10 cellular contexts compared by ENCODE assay signal in the genomic region with DNA sequence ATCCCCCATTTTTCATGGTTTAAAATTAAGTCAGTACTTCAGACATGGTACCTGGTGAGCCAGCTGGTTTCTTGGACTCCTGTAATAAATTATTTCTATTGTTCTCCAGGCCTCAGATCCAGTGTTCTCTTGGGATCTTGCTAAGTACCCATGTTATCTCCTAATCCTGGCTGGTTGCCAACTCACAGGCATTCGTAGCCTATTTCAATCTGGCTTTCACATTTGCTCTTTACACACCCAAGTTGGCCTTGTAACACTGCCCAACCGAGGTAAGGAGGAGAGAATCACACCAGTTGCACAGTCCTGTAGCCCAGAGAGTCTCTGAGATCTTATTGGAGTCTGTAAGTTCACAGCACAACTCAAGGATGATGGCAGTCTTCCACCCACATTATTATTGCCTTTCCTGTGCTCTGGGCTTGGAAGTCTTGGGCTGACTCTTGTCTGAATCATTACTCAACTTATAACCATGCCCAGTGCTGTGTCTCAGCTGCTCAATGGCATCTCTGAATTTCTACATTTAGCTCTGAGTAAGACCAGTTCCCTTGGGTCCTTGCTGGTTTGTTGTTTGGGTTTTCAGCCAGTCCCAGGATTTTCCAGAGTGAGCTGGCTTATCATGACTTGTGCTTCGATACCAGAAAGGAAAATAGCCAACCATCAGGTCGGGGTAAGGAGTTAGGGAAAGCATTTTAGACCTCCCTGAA.
DNase-seq lines count a peak whose midpoint lies in the region; ATAC-seq and TF ChIP-seq lines count a peak whose summit lies in the region.
"Had no signal": no experiment of that assay in that cellular context is flagged by ENCODE, and none has a peak within 500 bp of the region (broad histone marks: within the 10 kb centered on the region; RNA-seq: fewer than 3 reads in every experiment).

No MANE protein-coding gene starts in this region.

- TF ChIP-seq RAD21 in SK-N-SH (IDR thresholded peaks at IDR 0.05; ENCODE audit: low read length), result no peak

- CTCF ChIA-PET in A673 (lab: Charles Lee) (no interaction called here), SK-N-SH (lab: Yijun Ruan, JAX) (no interaction called here)
- CTCF ChIA-PET in CD4-positive, alpha-beta T cell (lab: Charles Lee), result no interaction called here

- peaks cover 3 to 7% of the 10 kb centered on the region in 2 experiments; a peak in 2 of 4 replicates for H3K4me1 Mint-ChIP-seq in H9
- peaks cover 4% of the 10 kb centered on the region for H3K4me1 Mint-ChIP-seq in CD4-positive, alpha-beta T cell (ENCODE audit: low read depth)
- peaks cover 0 to 3% of the 10 kb centered on the region in 2 donors for H3K4me1 Mint-ChIP-seq in effector memory CD8-positive, alpha-beta T cell (ENCODE audit: low read depth in 2 of 2)

- peak; percentile 53 for DNase-seq in A673 (ENCODE audit: low spot score)
- no peak for DNase-seq in H9
- peak; percentile 25 for DNase-seq in SK-N-SH
- DNase-seq in cardiac muscle cell (ENCODE audit: low read depth in 1 of 2, low spot score in 1 of 2), result peak; percentile 35 to 95
- no peak for DNase-seq in CD4-positive, alpha-beta T cell
- DNase-seq in effector memory CD8-positive, alpha-beta T cell, result no peak
- no peak for DNase-seq in activated CD4-positive, alpha-beta T cell treated with anti-CD3 and anti-CD28 coated beads for 48 hours
- DNase-seq: activated naive CD4-positive, alpha-beta T cell treated with anti-CD3 and anti-CD28 coated beads for 36 hours; mucosa of descending colon had no signal

- H4K8ac ChIP-seq in H9 (replicated peaks; ENCODE audit: insufficient read length, low read depth, low read length), result peak overlapping the region; percentile 67

- H3K9me2 ChIP-seq in SK-N-SH, result no peaks in the 10 kb centered on the region

- H3K14ac ChIP-seq in H9 (ENCODE audit: insufficient read depth, low read length), result no peak overlapping the region

- POLR2A ChIA-PET in A673 (lab: Charles Lee; ENCODE audit: low non-redundant PET) (no interaction called here), SK-N-SH (lab: Yijun Ruan, JAX) (no interaction called here)
- POLR2A ChIA-PET in CD4-positive, alpha-beta T cell (lab: Charles Lee), result no interaction called here

- H3K79me1 ChIP-seq in H9 (ENCODE audit: insufficient read depth, low read depth, low read length, poor library complexity, severe bottlenecking), result no peaks in the 10 kb centered on the region

- no peak overlapping the region for H3K27ac ChIP-seq in A673 (ENCODE audit: low read depth, low read length, poor library complexity, severe bottlenecking)
- H3K27ac ChIP-seq in H9 (ENCODE audit: insufficient read length, low read depth, low read length), result no peak overlapping the region
- peak overlapping the region in 1 of 2 experiments; percentile 89 for H3K27ac ChIP-seq in SK-N-SH (ENCODE audit: low read depth in 2 of 2, low read length in 1 of 2)
- H3K27ac ChIP-seq in cardiac muscle cell, result no peak overlapping the region
- no peak overlapping the region for H3K27ac ChIP-seq in CD4-positive, alpha-beta T cell (ENCODE audit: low read depth, low read length)

- ATAC-seq in GM21367 (IDR thresholded peaks at IDR 0.05; ENCODE audit: unreplicated experiment), result no peak
- ATAC-seq in CD4-positive, alpha-beta T cell (ENCODE audit: poor library complexity), result no peak
- ATAC-seq in effector memory CD8-positive, alpha-beta T cell (replicated peaks), result no peak
- ATAC-seq: mucosa of descending colon had no signal

- H2BK15ac ChIP-seq in H9 (ENCODE audit: low read depth, low read length), result no peak overlapping the region

- H2AK5ac ChIP-seq in H9 (ENCODE audit: insufficient read length, low read length), result no peak overlapping the region

- H3K27ac Mint-ChIP-seq in H9, result no peak overlapping the region
- H3K27ac Mint-ChIP-seq in CD4-positive, alpha-beta T cell, result no peak overlapping the region
- no peak overlapping the region for H3K27ac Mint-ChIP-seq in effector memory CD8-positive, alpha-beta T cell
- H3K27ac Mint-ChIP-seq: activated naive CD4-positive, alpha-beta T cell treated with anti-CD3 and anti-CD28 coated beads for 36 hours had no signal

- H2BK120ac ChIP-seq in H9 (ENCODE audit: low read depth, low read length, poor library complexity, severe bottlenecking), result no peak overlapping the region

- H3K4me3 Mint-ChIP-seq in H9, result no peak overlapping the region
- H3K4me3 Mint-ChIP-seq in CD4-positive, alpha-beta T cell, result no peak overlapping the region
- no peak overlapping the region for H3K4me3 Mint-ChIP-seq in effector memory CD8-positive, alpha-beta T cell
- H3K4me3 Mint-ChIP-seq: activated naive CD4-positive, alpha-beta T cell treated with anti-CD3 and anti-CD28 coated beads for 36 hours had no signal

- no peak overlapping the region for H4K91ac ChIP-seq in H9 (ENCODE audit: insufficient read length, low read depth, low read length)

- no peak overlapping the region for H3K4me3 ChIP-seq in A673 (ENCODE audit: low read depth, low read length, poor library complexity, severe bottlenecking)
- H3K4me3 ChIP-seq in SK-N-SH (ENCODE audit: low read depth in 2 of 2, low read length in 1 of 2), result peak overlapping the region in 1 of 2 experiments; percentile 2; a peak in 1 of 4 replicates
- H3K4me3 ChIP-seq in cardiac muscle cell, result no peak overlapping the region
- H3K4me3 ChIP-seq: mucosa of descending colon had no signal

- no peak overlapping the region for H3K56ac ChIP-seq in H9 (ENCODE audit: insufficient read length, low read depth, low read length)

- peak; percentile 8 to 59; a peak in 1 of 4 replicates for TF ChIP-seq EP300 in SK-N-SH (IDR thresholded peaks at IDR 0.05; ENCODE audit: borderline replicate concordance in 1 of 2, low read depth in 1 of 2, low read length in 1 of 2)

- H3K9ac ChIP-seq in H9 (ENCODE audit: extremely low read depth, insufficient read length, low read length), result no peak overlapping the region
- peak overlapping the region; percentile 48; the same call in 1 of the 2 replicates for H3K9ac ChIP-seq in SK-N-SH

- H3K4me2 ChIP-seq in H9 (ENCODE audit: insufficient read depth, insufficient read length, low read length) (no peak overlapping the region), SK-N-SH (peak overlapping the region; percentile 57)

- no peaks in the 10 kb centered on the region for H3K27me3 ChIP-seq in A673 (replicated peaks; ENCODE audit: insufficient read depth, low read depth, low read length, poor library complexity)
- no peaks in the 10 kb centered on the region for H3K27me3 ChIP-seq in H9 (ENCODE audit: insufficient read depth, low read length)
- H3K27me3 ChIP-seq in SK-N-SH (ENCODE audit: insufficient read depth), result no peaks in the 10 kb centered on the region
- H3K27me3 ChIP-seq in cardiac muscle cell, result no peaks in the 10 kb centered on the region
- no peaks in the 10 kb centered on the region for H3K27me3 ChIP-seq in CD4-positive, alpha-beta T cell (ENCODE audit: control insufficient read depth, insufficient read depth, low read length)

- peak overlapping the region; percentile 53 for H3T11ph ChIP-seq in H9 (ENCODE audit: low read length)

- H2AFZ ChIP-seq in H9 (ENCODE audit: low read length), result peak overlapping the region; percentile 56
- H2AFZ ChIP-seq in SK-N-SH (ENCODE audit: low read depth), result peak overlapping the region; percentile 73; the same call in 1 of the 2 replicates

- no peak overlapping the region for H2BK12ac ChIP-seq in H9 (ENCODE audit: insufficient read length, low read depth, low read length)

- intact Hi-C loops in A673 (cut with micrococcal nuclease; ENCODE audit: unreplicated experiment), result no loop called here
- intact Hi-C loops in CD4-positive, alpha-beta T cell (cut with DNase I, micrococcal nuclease), result no loop called here

- no peak overlapping the region for H3K4ac ChIP-seq in H9 (ENCODE audit: low read depth, low read length)

- H3K23me2 ChIP-seq in H9 (ENCODE audit: insufficient read length, low read depth, low read length, poor library complexity, severe bottlenecking), result no peaks in the 10 kb centered on the region

- peaks cover 3 to 5% of the 10 kb centered on the region in 2 experiments; a peak in 1 of 5 replicates for H3K9me3 Mint-ChIP-seq in H9
- H3K9me3 Mint-ChIP-seq in CD4-positive, alpha-beta T cell, result no peaks in the 10 kb centered on the region
- H3K9me3 Mint-ChIP-seq in effector memory CD8-positive, alpha-beta T cell, result no peaks in the 10 kb centered on the region
- H3K9me3 Mint-ChIP-seq: activated naive CD4-positive, alpha-beta T cell treated with anti-CD3 and anti-CD28 coated beads for 36 hours had no signal

- no peak overlapping the region for H3K23ac ChIP-seq in H9 (ENCODE audit: insufficient read length, low read depth, low read length)

- no peak overlapping the region for H2BK5ac ChIP-seq in H9 (ENCODE audit: insufficient read length, low read length)

- BruUV-seq in A673 (replicated peaks; lab: Mats Ljungman, UMichigan), result no TSS peak

- H3K9me3 ChIP-seq in A673 (ENCODE audit: low read depth, low read length, poor library complexity, severe bottlenecking) (no peaks in the 10 kb centered on the region), H9 (ENCODE audit: control insufficient read depth, low read depth, low read length) (no peaks in the 10 kb centered on the region), SK-N-SH (no peaks in the 10 kb centered on the region), cardiac muscle cell (ENCODE audit: low read depth) (no peaks in the 10 kb centered on the region)
- H3K9me3 ChIP-seq in CD4-positive, alpha-beta T cell (ENCODE audit: control insufficient read depth, low read length), result no peaks in the 10 kb centered on the region
- H3K9me3 ChIP-seq: mucosa of descending colon had no signal

- H3K27me3 Mint-ChIP-seq in H9 (ENCODE audit: low read depth), result no peaks in the 10 kb centered on the region
- H3K27me3 Mint-ChIP-seq in CD4-positive, alpha-beta T cell, result no peaks in the 10 kb centered on the region
- no peaks in the 10 kb centered on the region for H3K27me3 Mint-ChIP-seq in effector memory CD8-positive, alpha-beta T cell

- H2BK20ac ChIP-seq in H9 (ENCODE audit: low read depth, low read length, poor library complexity, severe bottlenecking), result no peak overlapping the region

- peaks cover 36% of the 10 kb centered on the region for H3F3A ChIP-seq in SK-N-SH (replicated peaks; ENCODE audit: insufficient read depth)

- no peak overlapping the region for H3K18ac ChIP-seq in H9 (ENCODE audit: insufficient read length, low read depth, low read length)

- peak overlapping the region; percentile 53 for H4K5ac ChIP-seq in H9 (ENCODE audit: insufficient read length, low read depth, low read length)

- H3K36me3 Mint-ChIP-seq in H9 (ENCODE audit: insufficient read depth in 1 of 3, low read depth in 3 of 3), result peaks cover 0 to 9% (median 5%) of the 10 kb centered on the region in 3 experiments; a peak in 4 of 7 replicates
- no peaks in the 10 kb centered on the region for H3K36me3 Mint-ChIP-seq in CD4-positive, alpha-beta T cell (ENCODE audit: low read depth)
- peaks cover 4% of the 10 kb centered on the region for H3K36me3 Mint-ChIP-seq in effector memory CD8-positive, alpha-beta T cell (ENCODE audit: insufficient read depth)

- no peak for TF ChIP-seq CTCF in A673 (conservative IDR thresholded peaks at IDR 0.05; ENCODE audit: low read depth, low read length)
- TF ChIP-seq CTCF in H9 (conservative IDR thresholded peaks at IDR 0.05), result no peak
- TF ChIP-seq CTCF in SK-N-SH (IDR thresholded peaks at IDR 0.05), result no peak
- no peak for TF ChIP-seq CTCF in cardiac muscle cell (IDR thresholded peaks at IDR 0.05; ENCODE audit: low read depth, low read length)
- no peak for TF ChIP-seq CTCF in CD4-positive, alpha-beta T cell (IDR thresholded peaks at IDR 0.05)

- no peaks in the 10 kb centered on the region for H3K36me3 ChIP-seq in A673 (ENCODE audit: insufficient read depth, low read length, poor library complexity, severe bottlenecking)
- no peaks in the 10 kb centered on the region for H3K36me3 ChIP-seq in SK-N-SH (replicated peaks in 1 of 2; ENCODE audit: control insufficient read depth in 1 of 2, insufficient read depth in 2 of 2, low read length in 1 of 2)
- H3K36me3 ChIP-seq in cardiac muscle cell, result no peaks in the 10 kb centered on the region

- H3K79me2 ChIP-seq in H9 (ENCODE audit: insufficient read depth, low read length) (no peaks in the 10 kb centered on the region), SK-N-SH (ENCODE audit: insufficient read depth) (no peaks in the 10 kb centered on the region)

- H3K4me1 ChIP-seq in A673 (ENCODE audit: insufficient read depth, low read length, poor library complexity, severe bottlenecking), result peaks cover 4% of the 10 kb centered on the region
- no peaks in the 10 kb centered on the region for H3K4me1 ChIP-seq in H9 (ENCODE audit: insufficient read depth, low read length)
- peaks cover 6 to 16% of the 10 kb centered on the region in 2 experiments for H3K4me1 ChIP-seq in SK-N-SH (ENCODE audit: control insufficient read depth in 1 of 2, insufficient read depth in 2 of 2, low read depth in 1 of 2, low read length in 1 of 2)
- no peaks in the 10 kb centered on the region for H3K4me1 ChIP-seq in cardiac muscle cell (ENCODE audit: low read depth)

- H4K20me1 ChIP-seq in H9 (ENCODE audit: control insufficient read depth, insufficient read depth, insufficient read length) (no peaks in the 10 kb centered on the region), SK-N-SH (ENCODE audit: insufficient read depth) (no peaks in the 10 kb centered on the region)

- WGBS in H9 (ENCODE audit: extremely low coverage, insufficient read length, low lambda C conversion rate), result no CpG with 5 or more reads among the region's 4 CpGs
- WGBS in SK-N-SH (ENCODE audit: low lambda C conversion rate), result 22% methylated on average over 4 of the region's 4 CpGs

Comparison
In these comparisons a context has a peak if more than half of its experiments do, and no peak if none do; other contexts are left out.
1. DNase-seq: peak in A673 (single experiment), SK-N-SH (single experiment) and cardiac muscle cell (2 of 2); none in H9 (single experiment), CD4-positive, alpha-beta T cell (0 of 10), effector memory CD8-positive, alpha-beta T cell (0 of 3) and activated CD4-positive, alpha-beta T cell treated with anti-CD3 and anti-CD28 coated beads for 48 hours (single experiment).